In genomic region chr12:115094163-115094816, GRCh38 we compare ENCODE assay signal across 2 cellular contexts.
A peak's percentile ranks its signal among the peaks of the same experiment; 100 is the strongest.
TF ChIP-seq lines count a peak whose summit lies in the region.

No MANE protein-coding gene starts in this region.

TF ChIP-seq in K562, 482 proteins besides CTCF, POLR2A, EP300 and RAD21 (continued from another document):
- TF ChIP-seq, protein P1, sequence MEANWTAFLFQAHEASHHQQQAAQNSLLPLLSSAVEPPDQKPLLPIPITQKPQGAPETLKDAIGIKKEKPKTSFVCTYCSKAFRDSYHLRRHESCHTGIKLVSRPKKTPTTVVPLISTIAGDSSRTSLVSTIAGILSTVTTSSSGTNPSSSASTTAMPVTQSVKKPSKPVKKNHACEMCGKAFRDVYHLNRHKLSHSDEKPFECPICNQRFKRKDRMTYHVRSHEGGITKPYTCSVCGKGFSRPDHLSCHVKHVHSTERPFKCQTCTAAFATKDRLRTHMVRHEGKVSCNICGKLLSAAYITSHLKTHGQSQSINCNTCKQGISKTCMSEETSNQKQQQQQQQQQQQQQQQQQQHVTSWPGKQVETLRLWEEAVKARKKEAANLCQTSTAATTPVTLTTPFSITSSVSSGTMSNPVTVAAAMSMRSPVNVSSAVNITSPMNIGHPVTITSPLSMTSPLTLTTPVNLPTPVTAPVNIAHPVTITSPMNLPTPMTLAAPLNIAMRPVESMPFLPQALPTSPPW (CRISPR knock-in tag; IDR thresholded peaks at IDR 0.05) = 0 out of 2 replicates have a peak, but pooled peaks have one; percentile 19
- TF ChIP-seq BDP1 (IDR thresholded peaks at IDR 0.05; ENCODE audit: insufficient read depth, insufficient read length) (no peak), ZNF165 (CRISPR knock-in tag; IDR thresholded peaks at IDR 0.05; ENCODE audit: borderline replicate concordance) (no peak), ZNF239 (CRISPR knock-in tag; IDR thresholded peaks at IDR 0.05) (peak; percentile 36; the same call in 1 of the 2 replicates), ZNF445 (CRISPR knock-in tag; IDR thresholded peaks at IDR 0.05; ENCODE audit: low read depth) (no peak), NR3C1 (CRISPR knock-in tag; IDR thresholded peaks at IDR 0.05) (no peak), ZNF217 (CRISPR knock-in tag; IDR thresholded peaks at IDR 0.05) (no peak)

TF ChIP-seq in HepG2, 621 proteins besides CTCF, POLR2A, EP300 and RAD21 (continued from another document and continues in another):
- TF ChIP-seq, protein P2, sequence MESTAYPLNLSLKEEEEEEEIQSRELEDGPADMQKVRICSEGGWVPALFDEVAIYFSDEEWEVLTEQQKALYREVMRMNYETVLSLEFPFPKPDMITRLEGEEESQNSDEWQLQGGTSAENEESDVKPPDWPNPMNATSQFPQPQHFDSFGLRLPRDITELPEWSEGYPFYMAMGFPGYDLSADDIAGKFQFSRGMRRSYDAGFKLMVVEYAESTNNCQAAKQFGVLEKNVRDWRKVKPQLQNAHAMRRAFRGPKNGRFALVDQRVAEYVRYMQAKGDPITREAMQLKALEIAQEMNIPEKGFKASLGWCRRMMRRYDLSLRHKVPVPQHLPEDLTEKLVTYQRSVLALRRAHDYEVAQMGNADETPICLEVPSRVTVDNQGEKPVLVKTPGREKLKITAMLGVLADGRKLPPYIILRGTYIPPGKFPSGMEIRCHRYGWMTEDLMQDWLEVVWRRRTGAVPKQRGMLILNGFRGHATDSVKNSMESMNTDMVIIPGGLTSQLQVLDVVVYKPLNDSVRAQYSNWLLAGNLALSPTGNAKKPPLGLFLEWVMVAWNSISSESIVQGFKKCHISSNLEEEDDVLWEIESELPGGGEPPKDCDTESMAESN (CRISPR knock-in tag; conservative IDR thresholded peaks at IDR 0.05) = no peak
- TF ChIP-seq RARA (CRISPR knock-in tag; IDR thresholded peaks at IDR 0.05) (peak; percentile 89), ZMAT5 (CRISPR knock-in tag; IDR thresholded peaks at IDR 0.05; ENCODE audit: borderline replicate concordance, low read depth) (no peak), SALL1 (CRISPR knock-in tag; IDR thresholded peaks at IDR 0.05) (peak; percentile 79), SP5 (CRISPR knock-in tag; IDR thresholded peaks at IDR 0.05; ENCODE audit: borderline replicate concordance, low read depth) (peak; percentile 44; the same call in 1 of the 2 replicates), ZNF589 (CRISPR knock-in tag; conservative IDR thresholded peaks at IDR 0.05) (no peak), JUND (CRISPR knock-in tag; IDR thresholded peaks at IDR 0.05) (no peak), HMG20A (CRISPR knock-in tag; IDR thresholded peaks at IDR 0.05; ENCODE audit: borderline replicate concordance) (peak; percentile 84; the same call in 1 of the 2 replicates), TARDBP (CRISPR knock-in tag; IDR thresholded peaks at IDR 0.05) (peak; percentile 50; the same call in 1 of the 2 replicates), PCBP1 (IDR thresholded peaks at IDR 0.05; ENCODE audit: borderline replicate concordance, low read depth, low read length) (no peak), GATAD1 (CRISPR knock-in tag; IDR thresholded peaks at IDR 0.05) (0 out of 2 replicates have a peak, but pooled peaks have one; percentile 10), ZNF143 (CRISPR knock-in tag; IDR thresholded peaks at IDR 0.05) (no peak), ZNF747 (CRISPR knock-in tag; IDR thresholded peaks at IDR 0.05; ENCODE audit: borderline replicate concordance) (no peak), SOX6 (IDR thresholded peaks at IDR 0.05) (no peak), SOX6 (CRISPR knock-in tag; IDR thresholded peaks at IDR 0.05) (peak; percentile 82), ZNF619 (CRISPR knock-in tag; IDR thresholded peaks at IDR 0.05) (no peak), SMYD3 (CRISPR knock-in tag; IDR thresholded peaks at IDR 0.05) (no peak), FOXA3 (CRISPR knock-in tag; IDR thresholded peaks at IDR 0.05) (peak; percentile 64), SIN3B (IDR thresholded peaks at IDR 0.05; ENCODE audit: low read length) (no peak), TFDP1 (CRISPR knock-in tag; IDR thresholded peaks at IDR 0.05; ENCODE audit: borderline replicate concordance) (no peak), MLLT10 (CRISPR knock-in tag; IDR thresholded peaks at IDR 0.05) (no peak), TEAD3 (CRISPR knock-in tag; optimal IDR thresholded peaks at IDR 0.05; ENCODE audit: borderline replicate concordance) (peak; percentile 63), ZNF615 (CRISPR knock-in tag; IDR thresholded peaks at IDR 0.05; ENCODE audit: borderline replicate concordance) (no peak), GLI4 (CRISPR knock-in tag; IDR thresholded peaks at IDR 0.05; ENCODE audit: borderline replicate concordance) (no peak), ZNF44 (CRISPR knock-in tag; IDR thresholded peaks at IDR 0.05) (no peak), ZNF792 (CRISPR knock-in tag; IDR thresholded peaks at IDR 0.05) (no peak), ZNF230 (CRISPR knock-in tag; IDR thresholded peaks at IDR 0.05) (no peak), REL (CRISPR knock-in tag; conservative IDR thresholded peaks at IDR 0.05) (no peak), DMTF1 (CRISPR knock-in tag; IDR thresholded peaks at IDR 0.05) (no peak), ATAD3A (CRISPR knock-in tag; IDR thresholded peaks at IDR 0.05) (no peak), MEIS2 (CRISPR knock-in tag; IDR thresholded peaks at IDR 0.05) (peak; percentile 78), AFF4 (CRISPR knock-in tag; IDR thresholded peaks at IDR 0.05) (no peak), SAP130 (CRISPR knock-in tag; IDR thresholded peaks at IDR 0.05; ENCODE audit: low read depth) (peak; percentile 66; the same call in 1 of the 2 replicates), ZNF83 (CRISPR knock-in tag; IDR thresholded peaks at IDR 0.05; ENCODE audit: borderline replicate concordance) (no peak), EZH2 (conservative IDR thresholded peaks at IDR 0.05; ENCODE audit: low read depth, low read length) (no peak), MTA3 (CRISPR knock-in tag; IDR thresholded peaks at IDR 0.05) (no peak), ZNF746 (CRISPR knock-in tag; IDR thresholded peaks at IDR 0.05) (peak; percentile 58; the same call in 1 of the 2 replicates), ISX (CRISPR knock-in tag; conservative IDR thresholded peaks at IDR 0.05) (no peak), TOPORS (CRISPR knock-in tag; IDR thresholded peaks at IDR 0.05) (no peak), KDM1A (CRISPR knock-in tag; IDR thresholded peaks at IDR 0.05) (no peak), THAP11 (CRISPR knock-in tag; IDR thresholded peaks at IDR 0.05) (no peak), NFE2L1 (CRISPR knock-in tag; IDR thresholded peaks at IDR 0.05; ENCODE audit: borderline replicate concordance) (no peak)
- TF ChIP-seq, protein P3, sequence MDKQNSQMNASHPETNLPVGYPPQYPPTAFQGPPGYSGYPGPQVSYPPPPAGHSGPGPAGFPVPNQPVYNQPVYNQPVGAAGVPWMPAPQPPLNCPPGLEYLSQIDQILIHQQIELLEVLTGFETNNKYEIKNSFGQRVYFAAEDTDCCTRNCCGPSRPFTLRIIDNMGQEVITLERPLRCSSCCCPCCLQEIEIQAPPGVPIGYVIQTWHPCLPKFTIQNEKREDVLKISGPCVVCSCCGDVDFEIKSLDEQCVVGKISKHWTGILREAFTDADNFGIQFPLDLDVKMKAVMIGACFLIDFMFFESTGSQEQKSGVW (CRISPR knock-in tag; IDR thresholded peaks at IDR 0.05; ENCODE audit: borderline replicate concordance) = no peak
- TF ChIP-seq, protein P4, sequence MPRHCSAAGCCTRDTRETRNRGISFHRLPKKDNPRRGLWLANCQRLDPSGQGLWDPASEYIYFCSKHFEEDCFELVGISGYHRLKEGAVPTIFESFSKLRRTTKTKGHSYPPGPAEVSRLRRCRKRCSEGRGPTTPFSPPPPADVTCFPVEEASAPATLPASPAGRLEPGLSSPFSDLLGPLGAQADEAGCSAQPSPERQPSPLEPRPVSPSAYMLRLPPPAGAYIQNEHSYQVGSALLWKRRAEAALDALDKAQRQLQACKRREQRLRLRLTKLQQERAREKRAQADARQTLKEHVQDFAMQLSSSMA (CRISPR knock-in tag; IDR thresholded peaks at IDR 0.05) = no peak
- TF ChIP-seq, protein P5, sequence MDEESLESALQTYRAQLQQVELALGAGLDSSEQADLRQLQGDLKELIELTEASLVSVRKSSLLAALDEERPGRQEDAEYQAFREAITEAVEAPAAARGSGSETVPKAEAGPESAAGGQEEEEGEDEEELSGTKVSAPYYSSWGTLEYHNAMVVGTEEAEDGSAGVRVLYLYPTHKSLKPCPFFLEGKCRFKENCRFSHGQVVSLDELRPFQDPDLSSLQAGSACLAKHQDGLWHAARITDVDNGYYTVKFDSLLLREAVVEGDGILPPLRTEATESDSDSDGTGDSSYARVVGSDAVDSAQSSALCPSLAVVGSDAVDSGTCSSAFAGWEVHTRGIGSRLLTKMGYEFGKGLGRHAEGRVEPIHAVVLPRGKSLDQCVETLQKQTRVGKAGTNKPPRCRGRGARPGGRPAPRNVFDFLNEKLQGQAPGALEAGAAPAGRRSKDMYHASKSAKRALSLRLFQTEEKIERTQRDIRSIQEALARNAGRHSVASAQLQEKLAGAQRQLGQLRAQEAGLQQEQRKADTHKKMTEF (CRISPR knock-in tag; IDR thresholded peaks at IDR 0.05) = peak; percentile 18; the same call in 1 of the 2 replicates
- TF ChIP-seq, protein P6, sequence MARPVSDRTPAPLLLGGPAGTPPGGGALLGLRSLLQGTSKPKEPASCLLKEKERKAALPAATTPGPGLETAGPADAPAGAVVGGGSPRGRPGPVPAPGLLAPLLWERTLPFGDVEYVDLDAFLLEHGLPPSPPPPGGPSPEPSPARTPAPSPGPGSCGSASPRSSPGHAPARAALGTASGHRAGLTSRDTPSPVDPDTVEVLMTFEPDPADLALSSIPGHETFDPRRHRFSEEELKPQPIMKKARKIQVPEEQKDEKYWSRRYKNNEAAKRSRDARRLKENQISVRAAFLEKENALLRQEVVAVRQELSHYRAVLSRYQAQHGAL (CRISPR knock-in tag; IDR thresholded peaks at IDR 0.05; ENCODE audit: not compliant biosample characterization) = no peak
- TF ChIP-seq, protein P7, sequence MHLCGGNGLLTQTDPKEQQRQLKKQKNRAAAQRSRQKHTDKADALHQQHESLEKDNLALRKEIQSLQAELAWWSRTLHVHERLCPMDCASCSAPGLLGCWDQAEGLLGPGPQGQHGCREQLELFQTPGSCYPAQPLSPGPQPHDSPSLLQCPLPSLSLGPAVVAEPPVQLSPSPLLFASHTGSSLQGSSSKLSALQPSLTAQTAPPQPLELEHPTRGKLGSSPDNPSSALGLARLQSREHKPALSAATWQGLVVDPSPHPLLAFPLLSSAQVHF (CRISPR knock-in tag; IDR thresholded peaks at IDR 0.05) = no peak
